ENCODE assay signal across 11 cellular contexts in the genomic region with DNA sequence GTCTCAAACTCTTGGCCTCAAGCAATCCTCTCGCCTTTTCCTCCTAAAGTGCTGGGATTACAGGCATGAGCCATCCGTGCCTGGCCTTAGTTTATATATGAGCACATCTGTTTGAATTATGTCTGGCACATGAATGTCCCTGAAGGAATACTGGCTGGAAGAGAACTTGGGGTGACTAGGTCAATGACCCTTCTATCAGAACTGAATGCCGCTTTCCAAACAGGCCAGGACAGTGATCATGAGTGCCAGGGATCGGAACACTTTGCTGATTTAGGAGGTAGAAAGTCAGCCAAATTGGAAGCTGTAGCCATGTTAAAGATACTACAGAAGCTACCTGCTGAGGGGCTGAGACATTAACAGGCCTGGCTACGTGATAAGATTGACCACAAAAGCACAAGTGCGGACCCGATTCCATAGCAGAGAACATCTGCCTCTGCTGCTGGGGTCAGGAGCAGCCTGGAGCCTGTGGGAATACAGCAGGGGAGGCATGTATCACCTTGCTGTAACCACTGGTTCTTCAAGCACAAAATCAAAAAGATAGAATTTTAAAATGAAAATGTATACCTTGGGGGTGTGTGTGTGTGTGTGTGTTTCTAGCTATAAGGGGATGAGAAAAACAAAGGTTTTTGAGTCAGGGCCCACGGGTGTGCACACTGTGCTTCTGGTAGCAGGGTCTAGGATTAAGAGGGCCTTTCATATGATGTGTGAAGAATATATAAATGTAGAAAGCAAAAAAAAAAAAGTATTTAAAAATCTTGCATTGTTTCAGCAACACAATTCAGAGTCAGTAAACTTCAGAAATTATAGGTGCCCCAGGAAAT.
DNase-seq lines count a peak whose midpoint lies in the region; ATAC-seq and TF ChIP-seq lines count a peak whose summit lies in the region.
"Had no signal": no experiment of that assay in that cellular context is flagged by ENCODE, and none has a peak within 500 bp of the region (broad histone marks: within the 10 kb centered on the region; RNA-seq: fewer than 3 reads in every experiment).

No MANE protein-coding gene starts in this region.

- no peak for TF ChIP-seq CTCF in cardiac muscle cell (IDR thresholded peaks at IDR 0.05; ENCODE audit: low read depth, low read length)

- peak overlapping the region; percentile 2 for H3K27ac ChIP-seq in cardiac muscle cell

- H3K36me3 Mint-ChIP-seq in stimulated activated naive B cell treated with anti-CD40 and anti-IgM and Interleukin-4, amounts not matched to agents 10 μg/mL and 1 μg/mL and 100 μg/mL, for 72 hours, result no peaks in the 10 kb centered on the region

- DNase-seq in cardiac muscle cell (ENCODE audit: low read depth in 1 of 2, low spot score in 1 of 2) (no peak), left cardiac atrium (no peak), NCI-H2196 treated with DMSO at 0.1 percent for 48 hours (lab: John Stamatoyannopoulos, UW; ENCODE audit: unreplicated experiment) (no peak), NCI-H345 treated with DMSO at 0.1 percent for 48 hours (lab: John Stamatoyannopoulos, UW; ENCODE audit: unreplicated experiment) (no peak), NCI-H1417 (lab: John Stamatoyannopoulos, UW) (no peak)
- no peak for DNase-seq in stimulated activated naive B cell treated with anti-CD40 and anti-IgM and Interleukin-4, amounts not matched to agents 10 μg/mL and 1 μg/mL and 100 μg/mL, for 72 hours
- DNase-seq: 8988T, NCI-H1048, T-helper 9 cell had no signal

- peaks cover 15% of the 10 kb centered on the region for H3K4me1 ChIP-seq in cardiac muscle cell (ENCODE audit: low read depth)

- peaks cover 8% of the 10 kb centered on the region in 2 donors for H3K4me1 Mint-ChIP-seq in stimulated activated naive B cell treated with anti-CD40 and anti-IgM and Interleukin-4, amounts not matched to agents 10 μg/mL and 1 μg/mL and 100 μg/mL, for 72 hours

- no peaks in the 10 kb centered on the region for H3K9me3 Mint-ChIP-seq in stimulated activated naive B cell treated with anti-CD40 and anti-IgM and Interleukin-4, amounts not matched to agents 10 μg/mL and 1 μg/mL and 100 μg/mL, for 72 hours

- H3K9me3 ChIP-seq in cardiac muscle cell (ENCODE audit: low read depth), result no peaks in the 10 kb centered on the region

- no peak overlapping the region for H3K27ac Mint-ChIP-seq in stimulated activated naive B cell treated with anti-CD40 and anti-IgM and Interleukin-4, amounts not matched to agents 10 μg/mL and 1 μg/mL and 100 μg/mL, for 72 hours

- H3K27me3 Mint-ChIP-seq in stimulated activated naive B cell treated with anti-CD40 and anti-IgM and Interleukin-4, amounts not matched to agents 10 μg/mL and 1 μg/mL and 100 μg/mL, for 72 hours, result no peaks in the 10 kb centered on the region

- no peaks in the 10 kb centered on the region for H3K27me3 ChIP-seq in cardiac muscle cell

- ATAC-seq in left cardiac atrium, result no peak
- ATAC-seq in HG02884 (IDR thresholded peaks at IDR 0.05; ENCODE audit: unreplicated experiment), result peak; percentile 35
- peak; percentile 19 for ATAC-seq in HG03565 (IDR thresholded peaks at IDR 0.05; ENCODE audit: unreplicated experiment)
- ATAC-seq in stimulated activated naive B cell treated with anti-CD40 and anti-IgM and Interleukin-4, amounts not matched to agents 10 μg/mL and 1 μg/mL and 100 μg/mL, for 72 hours (replicated peaks), result peak; percentile 68 to 73

- H3K4me3 Mint-ChIP-seq in stimulated activated naive B cell treated with anti-CD40 and anti-IgM and Interleukin-4, amounts not matched to agents 10 μg/mL and 1 μg/mL and 100 μg/mL, for 72 hours, result no peak overlapping the region

- H3K36me3 ChIP-seq in cardiac muscle cell, result no peaks in the 10 kb centered on the region

- no peak overlapping the region for H3K4me3 ChIP-seq in cardiac muscle cell

- intact Hi-C loops in left cardiac atrium (cut with DNase I), result no loop called here

Comparison
In these comparisons a context has a peak if more than half of its experiments do, and no peak if none do; other contexts are left out.
1. ATAC-seq: peak in HG02884 (single experiment), HG03565 (single experiment) and stimulated activated naive B cell treated with anti-CD40 and anti-IgM and Interleukin-4, amounts not matched to agents 10 μg/mL and 1 μg/mL and 100 μg/mL, for 72 hours (2 of 2); none in left cardiac atrium (0 of 2).